ENCODE assay signal across 17 cellular contexts in the genomic region with DNA sequence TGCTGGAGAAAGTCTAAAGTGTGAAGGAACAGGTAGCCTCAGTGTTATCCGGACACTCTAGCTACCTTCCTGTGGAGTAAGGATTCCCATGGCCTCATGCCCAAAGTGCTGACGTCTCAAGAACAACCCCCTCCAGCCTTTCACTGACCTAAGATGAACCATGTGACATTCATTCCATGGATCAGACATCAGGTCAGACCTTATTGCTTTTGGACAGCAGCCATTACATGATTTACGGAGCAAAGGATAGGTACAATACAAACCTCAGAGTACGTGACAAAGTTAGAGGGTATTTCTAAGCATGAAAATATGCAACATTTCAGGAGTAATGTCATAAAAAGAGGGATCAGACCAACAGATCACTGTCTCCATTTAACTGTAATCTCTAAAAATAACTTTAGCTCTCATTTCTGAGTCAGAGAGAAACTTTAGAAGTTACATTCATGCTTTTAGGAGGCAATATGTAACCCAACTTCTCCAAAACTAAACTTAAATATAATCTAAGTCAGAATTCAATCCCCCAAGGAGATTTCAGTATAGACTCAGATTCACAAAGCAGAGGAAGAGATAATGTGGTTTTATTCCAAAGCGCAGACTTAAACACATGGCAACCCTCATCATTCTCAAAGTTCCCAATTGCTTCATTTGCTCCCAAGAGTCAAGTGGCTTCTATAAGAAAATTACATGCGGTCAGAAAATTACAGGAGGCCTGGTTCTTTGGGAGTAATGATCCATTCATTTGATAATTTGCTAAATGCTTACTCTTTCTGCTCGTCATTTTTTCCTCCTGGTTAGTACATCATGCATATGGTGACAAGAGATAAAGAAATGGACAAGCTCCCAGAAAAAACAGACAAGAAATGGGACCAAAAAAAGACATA.
DNase-seq lines count a peak whose midpoint lies in the region; ATAC-seq, FAIRE-seq and TF ChIP-seq lines count a peak whose summit lies in the region.
"Had no signal": no experiment of that assay in that cellular context is flagged by ENCODE, and none has a peak within 500 bp of the region (broad histone marks: within the 10 kb centered on the region; RNA-seq: fewer than 3 reads in every experiment).

No MANE protein-coding gene starts in this region.

- TF ChIP-seq CTCF in bronchial epithelial cell (IDR thresholded peaks at IDR 0.05; ENCODE audit: insufficient read depth, low read length, severe bottlenecking) (no peak), pancreas (IDR thresholded peaks at IDR 0.05) (no peak), GM23338 (conservative IDR thresholded peaks at IDR 0.05; ENCODE audit: low read depth in 2 of 2) (no peak)

- H3K9me3 Mint-ChIP-seq in GM23338 = no peaks in the 10 kb centered on the region
- H3K9me3 Mint-ChIP-seq: activated T-cell treated with anti-CD3 and anti-CD28 coated beads, Interleukin-2, amount 50 U/mL, for 24 hours had no signal

- no peaks in the 10 kb centered on the region for H4K20me1 ChIP-seq in GM23338 (replicated peaks; ENCODE audit: insufficient read depth)

- no peaks in the 10 kb centered on the region; the same call in 1 of the 2 replicates for H3K9me2 ChIP-seq in GM23338 (ENCODE audit: insufficient read depth)

- H3K36me3 ChIP-seq in bronchial epithelial cell (ENCODE audit: control insufficient read depth, insufficient read depth, low read length) (no peaks in the 10 kb centered on the region), pancreas (no peaks in the 10 kb centered on the region), GM23338 (ENCODE audit: insufficient read depth) (no peaks in the 10 kb centered on the region)
- H3K36me3 ChIP-seq: ascending aorta, gastroesophageal sphincter, left lung, ovary had no signal

- peak; percentile 73 to 88 (median 78) for ATAC-seq in pancreas
- ATAC-seq in GM23338 = no peak
- ATAC-seq: gastroesophageal sphincter, left lung had no signal

- no peak overlapping the region; the same call in 1 of the 2 replicates for H2AFZ ChIP-seq in GM23338

- DNase-seq in EL = peak; percentile 95
- DNase-seq in MV-4-11 (lab: John Stamatoyannopoulos, UW) = peak; percentile 85
- peak; percentile 44 for DNase-seq in bronchial epithelial cell (ENCODE audit: low read depth)
- peak in 4 of 6 donors; percentile 15 to 41 (median 26) for DNase-seq in pancreas
- DNase-seq in NOMO-1 treated with DMSO at 0.1 percent for 48 hours (lab: John Stamatoyannopoulos, UW; ENCODE audit: unreplicated experiment) = no peak
- DNase-seq in GM23338 (ENCODE audit: low spot score) = no peak
- DNase-seq in iPS-NIHi7 (ENCODE audit: extremely low spot score) = no peak
- no peak for DNase-seq in COLO668 (lab: John Stamatoyannopoulos, UW; ENCODE audit: unreplicated experiment)
- DNase-seq: activated T-cell treated with anti-CD3 and anti-CD28 coated beads, Interleukin-2, amount 50 U/mL, for 24 hours; DMS 273 treated with DMSO at 0.1 percent for 48 hours; left lung; NCI-H2171; ovary; trophoblast cell had no signal

- H3K79me2 ChIP-seq in GM23338 (replicated peaks; ENCODE audit: insufficient read depth) = no peaks in the 10 kb centered on the region

- no peak overlapping the region for H3K4me3 Mint-ChIP-seq in GM23338
- H3K4me3 Mint-ChIP-seq: activated T-cell treated with anti-CD3 and anti-CD28 coated beads, Interleukin-2, amount 50 U/mL, for 24 hours had no signal

- H3K4me2 ChIP-seq in GM23338 = no peak overlapping the region

- FAIRE-seq in bronchial epithelial cell (lab: Jason Lieb, UNC) (no peak), pancreas (lab: Jason Lieb, UNC) (no peak)

- H3K27me3 Mint-ChIP-seq in GM23338 (ENCODE audit: insufficient read depth, low read depth, poor library complexity) = no peaks in the 10 kb centered on the region

- intact Hi-C loops in pancreas (cut with DNase I) = no loop called here

- H3F3A ChIP-seq in GM23338 (replicated peaks; ENCODE audit: low read depth) = no peaks in the 10 kb centered on the region

- H3K4me3 ChIP-seq in bronchial epithelial cell (ENCODE audit: low read depth, low read length) = no peak overlapping the region
- no peak overlapping the region for H3K4me3 ChIP-seq in pancreas
- H3K4me3 ChIP-seq in GM23338 = no peak overlapping the region
- H3K4me3 ChIP-seq: ascending aorta, gastroesophageal sphincter, left lung, ovary had no signal

- WGBS in pancreas, 2 donors = 40 to 43% methylated on average over 7 of the region's 7 CpGs

- H3K27ac Mint-ChIP-seq in GM23338 = no peak overlapping the region
- H3K27ac Mint-ChIP-seq: activated T-cell treated with anti-CD3 and anti-CD28 coated beads, Interleukin-2, amount 50 U/mL, for 24 hours had no signal

- H3K4me1 ChIP-seq in pancreas (peaks cover 0 to 14% (median 9%) of the 10 kb centered on the region in 3 donors), GM23338 (ENCODE audit: insufficient read depth) (no peaks in the 10 kb centered on the region)
- H3K4me1 ChIP-seq: gastroesophageal sphincter, left lung had no signal

- H3K27ac ChIP-seq in pancreas (no peak overlapping the region), GM23338 (ENCODE audit: low read depth) (no peak overlapping the region)
- H3K27ac ChIP-seq: gastroesophageal sphincter, left lung, ovary, VCaP had no signal

- H3K36me3 Mint-ChIP-seq in GM23338 (ENCODE audit: low read depth) = no peaks in the 10 kb centered on the region

- no peaks in the 10 kb centered on the region for H3K4me1 Mint-ChIP-seq in GM23338

- H3K27me3 ChIP-seq in bronchial epithelial cell (ENCODE audit: control insufficient read depth, insufficient read depth, low read length) = no peaks in the 10 kb centered on the region
- no peaks in the 10 kb centered on the region for H3K27me3 ChIP-seq in pancreas
- no peaks in the 10 kb centered on the region for H3K27me3 ChIP-seq in GM23338 (ENCODE audit: insufficient read depth)
- H3K27me3 ChIP-seq: ascending aorta, gastroesophageal sphincter, left lung, ovary had no signal

- H3K9me3 ChIP-seq in pancreas = no peaks in the 10 kb centered on the region
- H3K9me3 ChIP-seq: ascending aorta, gastroesophageal sphincter, ovary had no signal

TF ChIP-seq in GM23338, 12 proteins besides CTCF, POLR2A, EP300 and RAD21:
- TF ChIP-seq, protein P1, sequence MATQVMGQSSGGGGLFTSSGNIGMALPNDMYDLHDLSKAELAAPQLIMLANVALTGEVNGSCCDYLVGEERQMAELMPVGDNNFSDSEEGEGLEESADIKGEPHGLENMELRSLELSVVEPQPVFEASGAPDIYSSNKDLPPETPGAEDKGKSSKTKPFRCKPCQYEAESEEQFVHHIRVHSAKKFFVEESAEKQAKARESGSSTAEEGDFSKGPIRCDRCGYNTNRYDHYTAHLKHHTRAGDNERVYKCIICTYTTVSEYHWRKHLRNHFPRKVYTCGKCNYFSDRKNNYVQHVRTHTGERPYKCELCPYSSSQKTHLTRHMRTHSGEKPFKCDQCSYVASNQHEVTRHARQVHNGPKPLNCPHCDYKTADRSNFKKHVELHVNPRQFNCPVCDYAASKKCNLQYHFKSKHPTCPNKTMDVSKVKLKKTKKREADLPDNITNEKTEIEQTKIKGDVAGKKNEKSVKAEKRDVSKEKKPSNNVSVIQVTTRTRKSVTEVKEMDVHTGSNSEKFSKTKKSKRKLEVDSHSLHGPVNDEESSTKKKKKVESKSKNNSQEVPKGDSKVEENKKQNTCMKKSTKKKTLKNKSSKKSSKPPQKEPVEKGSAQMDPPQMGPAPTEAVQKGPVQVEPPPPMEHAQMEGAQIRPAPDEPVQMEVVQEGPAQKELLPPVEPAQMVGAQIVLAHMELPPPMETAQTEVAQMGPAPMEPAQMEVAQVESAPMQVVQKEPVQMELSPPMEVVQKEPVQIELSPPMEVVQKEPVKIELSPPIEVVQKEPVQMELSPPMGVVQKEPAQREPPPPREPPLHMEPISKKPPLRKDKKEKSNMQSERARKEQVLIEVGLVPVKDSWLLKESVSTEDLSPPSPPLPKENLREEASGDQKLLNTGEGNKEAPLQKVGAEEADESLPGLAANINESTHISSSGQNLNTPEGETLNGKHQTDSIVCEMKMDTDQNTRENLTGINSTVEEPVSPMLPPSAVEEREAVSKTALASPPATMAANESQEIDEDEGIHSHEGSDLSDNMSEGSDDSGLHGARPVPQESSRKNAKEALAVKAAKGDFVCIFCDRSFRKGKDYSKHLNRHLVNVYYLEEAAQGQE (IDR thresholded peaks at IDR 0.05; ENCODE audit: unreplicated experiment) = no peak
- no peak for TF ChIP-seq JUNB (IDR thresholded peaks at IDR 0.05; ENCODE audit: unreplicated experiment)
- no peak for TF ChIP-seq EZH2 (IDR thresholded peaks at IDR 0.05; ENCODE audit: low read depth, unreplicated experiment)
- no peak for TF ChIP-seq NANOG (IDR thresholded peaks at IDR 0.05; ENCODE audit: borderline replicate concordance)
- TF ChIP-seq, protein P2, sequence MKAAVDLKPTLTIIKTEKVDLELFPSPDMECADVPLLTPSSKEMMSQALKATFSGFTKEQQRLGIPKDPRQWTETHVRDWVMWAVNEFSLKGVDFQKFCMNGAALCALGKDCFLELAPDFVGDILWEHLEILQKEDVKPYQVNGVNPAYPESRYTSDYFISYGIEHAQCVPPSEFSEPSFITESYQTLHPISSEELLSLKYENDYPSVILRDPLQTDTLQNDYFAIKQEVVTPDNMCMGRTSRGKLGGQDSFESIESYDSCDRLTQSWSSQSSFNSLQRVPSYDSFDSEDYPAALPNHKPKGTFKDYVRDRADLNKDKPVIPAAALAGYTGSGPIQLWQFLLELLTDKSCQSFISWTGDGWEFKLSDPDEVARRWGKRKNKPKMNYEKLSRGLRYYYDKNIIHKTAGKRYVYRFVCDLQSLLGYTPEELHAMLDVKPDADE (IDR thresholded peaks at IDR 0.05) = no peak
- no peak for TF ChIP-seq ZNF114 (CRISPR knock-in tag; IDR thresholded peaks at IDR 0.05)

Comparison
In these comparisons a context has a peak if more than half of its experiments do, and no peak if none do; other contexts are left out.
1. DNase-seq: peak in EL (single experiment), MV-4-11 (single experiment), bronchial epithelial cell (single experiment) and pancreas (4 of 6); none in NOMO-1 treated with DMSO at 0.1 percent for 48 hours (single experiment), GM23338 (single experiment), iPS-NIHi7 (single experiment) and COLO668 (single experiment).